14 cellular contexts compared by ENCODE assay signal in genomic region chr1:8082945-8083344, GRCh38. TPM values are rescaled to one million over a fixed set of nuclear protein-coding genes. Genes with fewer than 3 reads are reported as not detected.
DNase-seq lines count a peak whose midpoint lies in the region; ATAC-seq, FAIRE-seq and TF ChIP-seq lines count a peak whose summit lies in the region.
"Had no signal": no experiment of that assay in that cellular context is flagged by ENCODE, and none has a peak within 500 bp of the region (broad histone marks: within the 10 kb centered on the region; RNA-seq: fewer than 3 reads in every experiment).

No MANE protein-coding gene starts in this region.

- no TSS peak for BruUV-seq in IMR-90 (replicated peaks; lab: Mats Ljungman, UMichigan)

- H3K27ac ChIP-seq in IMR-90 (ENCODE audit: insufficient read depth, low read length): peak overlapping the region; percentile 48
- H3K27ac ChIP-seq in left lung: peak overlapping the region in 1 of 2 donors; percentile 44
- H3K27ac ChIP-seq in suprapubic skin: no peak overlapping the region
- H3K27ac ChIP-seq: dorsolateral prefrontal cortex, SJSA1 had no signal

- H3K4me3 Mint-ChIP-seq in effector memory CD8-positive, alpha-beta T cell: no peak overlapping the region

- DNase-seq in IMR-90: peak; percentile 84
- DNase-seq in choroid plexus epithelial cell (ENCODE audit: low read depth): peak; percentile 82
- no peak for DNase-seq in left lung
- peak; percentile 42 for DNase-seq in urothelium cell line (ENCODE audit: low spot score)
- DNase-seq in SIG-M5 treated with dmso at 0.1 percent for 504 hours (lab: John Stamatoyannopoulos, UW; ENCODE audit: unreplicated experiment): no peak
- no peak for DNase-seq in effector memory CD8-positive, alpha-beta T cell
- no peak for DNase-seq in suprapubic skin (ENCODE audit: low spot score in 2 of 2)
- DNase-seq: activated CD4-positive, alpha-beta T cell treated with anti-CD3 and anti-CD28 coated beads for 48 hours; dorsolateral prefrontal cortex; GOT3; Kasumi-1; NCI-H524; stimulated activated CD4-positive, alpha-beta T cell treated with anti-CD3 and anti-CD28 coated beads, Interleukin-2, amount 100 ng/mL, for 48 hours had no signal

- TF ChIP-seq EP300 in suprapubic skin (IDR thresholded peaks at IDR 0.05): no peak

- dilution Hi-C loops in IMR-90 (cut with HindIII; ENCODE audit: low sequenced_read_pairs, unreplicated experiment): no loop called here

- H2AFZ ChIP-seq in IMR-90 (replicated peaks; ENCODE audit: low read length, poor library complexity): no peak overlapping the region

- peak overlapping the region; percentile 94 for H2BK5ac ChIP-seq in IMR-90 (ENCODE audit: low read depth, low read length, poor library complexity, severe bottlenecking)

- peak overlapping the region; percentile 23; the same call in 1 of the 2 replicates for H2BK120ac ChIP-seq in IMR-90 (ENCODE audit: low read depth, low read length)

- peak overlapping the region; percentile 97; the same call in 1 of the 2 replicates for H3K4ac ChIP-seq in IMR-90 (ENCODE audit: low read depth, low read length)

- no peaks in the 10 kb centered on the region for H3K27me3 ChIP-seq in IMR-90 (ENCODE audit: control insufficient read depth, insufficient read depth, low read length)
- H3K27me3 ChIP-seq in left lung: no peaks in the 10 kb centered on the region
- H3K27me3 ChIP-seq in suprapubic skin: no peaks in the 10 kb centered on the region
- H3K27me3 ChIP-seq: dorsolateral prefrontal cortex, SJSA1 had no signal

- H3K9me3 ChIP-seq in IMR-90 (ENCODE audit: control insufficient read depth, insufficient read depth, low read length): no peaks in the 10 kb centered on the region
- no peaks in the 10 kb centered on the region for H3K9me3 ChIP-seq in left lung
- no peaks in the 10 kb centered on the region for H3K9me3 ChIP-seq in suprapubic skin
- H3K9me3 ChIP-seq: SJSA1 had no signal

- no peaks in the 10 kb centered on the region for H3K36me3 Mint-ChIP-seq in effector memory CD8-positive, alpha-beta T cell (ENCODE audit: insufficient read depth)

- H2AK5ac ChIP-seq in IMR-90 (ENCODE audit: low read depth, low read length): 0 out of 2 replicates have a peak overlapping the region, but pooled peaks have one; percentile 33

- H3K4me1 Mint-ChIP-seq in effector memory CD8-positive, alpha-beta T cell (ENCODE audit: low read depth in 2 of 2): no peaks in the 10 kb centered on the region

- no peak overlapping the region for H4K5ac ChIP-seq in IMR-90 (ENCODE audit: low read depth, low read length)

- WGBS in IMR-90 (ENCODE audit: extremely low coverage in 2 of 2, insufficient read length in 1 of 2), 2 experiments: no CpG with 5 or more reads among the region's 2 CpGs
- WGBS in suprapubic skin: 62% methylated on average over 2 of the region's 2 CpGs

- H3K56ac ChIP-seq in IMR-90 (ENCODE audit: extremely low read depth, insufficient read depth, low read length): no peak overlapping the region

- peak overlapping the region in 1 of 2 experiments; percentile 54; a peak in 2 of 4 replicates for H4K8ac ChIP-seq in IMR-90 (ENCODE audit: low read depth in 2 of 2, low read length in 2 of 2)

- intact Hi-C loops in IMR-90 (cut with micrococcal nuclease): no loop called here
- intact Hi-C loops in left lung (cut with DNase I): no loop called here

- no peak overlapping the region for H3K23ac ChIP-seq in IMR-90 (ENCODE audit: low read depth, low read length)

- no peaks in the 10 kb centered on the region for H4K20me1 ChIP-seq in IMR-90 (ENCODE audit: insufficient read depth, low read length)

- no peak for FAIRE-seq in urothelium cell line (lab: Jason Lieb, UNC)

- H2BK20ac ChIP-seq in IMR-90 (ENCODE audit: low read depth, low read length): no peak overlapping the region

- no peak overlapping the region; the same call in 1 of the 2 replicates for H3K9ac ChIP-seq in IMR-90 (ENCODE audit: low read depth, low read length)

- CTCF ChIA-PET in IMR-90 (lab: Yijun Ruan, JAX): interaction anchor here (0.6 to 1.3 kb wide), 4 partner anchors 14 to 231 kb away, joined by 3 to 4 read pairs (median 4); no protein-coding TSS in a partner anchor

- no peak overlapping the region for H3K14ac ChIP-seq in IMR-90 (replicated peaks; ENCODE audit: low read depth, low read length)

- H2BK15ac ChIP-seq in IMR-90 (ENCODE audit: low read depth, low read length): peak overlapping the region; percentile 95; the same call in 2 of the 3 replicates

- TF ChIP-seq RAD21 in IMR-90 (IDR thresholded peaks at IDR 0.05; ENCODE audit: low read length): no peak

- 0 out of 2 replicates have a peak overlapping the region, but pooled peaks have one; percentile 20 for H3K18ac ChIP-seq in IMR-90 (ENCODE audit: low read depth, low read length)

- no peaks in the 10 kb centered on the region for H3K36me3 ChIP-seq in IMR-90 (ENCODE audit: control insufficient read depth, insufficient read depth, low read length)
- H3K36me3 ChIP-seq in left lung: no peaks in the 10 kb centered on the region
- H3K36me3 ChIP-seq in suprapubic skin: no peaks in the 10 kb centered on the region
- H3K36me3 ChIP-seq: SJSA1 had no signal

- POLR2A ChIA-PET in IMR-90 (lab: Charles Lee; ENCODE audit: unreplicated experiment): interaction anchor here (0.6 kb wide), 3 partner anchors 10 to 30 kb away, joined by 3 to 8 read pairs (median 4); no protein-coding TSS in a partner anchor

- H3K27me3 Mint-ChIP-seq in effector memory CD8-positive, alpha-beta T cell: peaks cover 9 to 40% of the 10 kb centered on the region in 2 donors

- no peak overlapping the region for H2AK9ac ChIP-seq in IMR-90 (replicated peaks; ENCODE audit: low read depth, low read length, poor library complexity)

- ATAC-seq in IMR-90 (ENCODE audit: low read depth): peak; percentile 66
- ATAC-seq in left lung: peak; percentile 45
- ATAC-seq in effector memory CD8-positive, alpha-beta T cell (replicated peaks): no peak

- in situ Hi-C loops in IMR-90 (cut with MboI; ENCODE audit: low sequenced_read_pairs): no loop called here

- H3K9me1 ChIP-seq in IMR-90 (ENCODE audit: insufficient read depth, low read length): peaks cover 15% of the 10 kb centered on the region

- H3K27ac Mint-ChIP-seq in effector memory CD8-positive, alpha-beta T cell: no peak overlapping the region

- H3K9me3 Mint-ChIP-seq in effector memory CD8-positive, alpha-beta T cell: no peaks in the 10 kb centered on the region

- H3K4me3 ChIP-seq in IMR-90 (ENCODE audit: insufficient read depth, low read depth, low read length) (no peak overlapping the region), choroid plexus epithelial cell (ENCODE audit: low read depth, low read length) (no peak overlapping the region), left lung (no peak overlapping the region), suprapubic skin (no peak overlapping the region)
- H3K4me3 ChIP-seq: dorsolateral prefrontal cortex, SJSA1 had no signal

- no peak for TF ChIP-seq CTCF in IMR-90 (conservative IDR thresholded peaks at IDR 0.05; ENCODE audit: low read depth, low read length)
- TF ChIP-seq CTCF in choroid plexus epithelial cell (conservative IDR thresholded peaks at IDR 0.05; ENCODE audit: low read depth, low read length): no peak
- TF ChIP-seq CTCF in left lung (IDR thresholded peaks at IDR 0.05): no peak
- no peak for TF ChIP-seq CTCF in suprapubic skin (IDR thresholded peaks at IDR 0.05)

- peaks cover 0 to 4% of the 10 kb centered on the region in 2 experiments; a peak in 1 of 4 replicates for H3K79me1 ChIP-seq in IMR-90 (ENCODE audit: low read depth in 1 of 2, low read length in 2 of 2)

- TF ChIP-seq POLR2A in IMR-90 (IDR thresholded peaks at IDR 0.05; ENCODE audit: low read depth, low read length) (peak; percentile 22; the same call in 1 of the 2 replicates), suprapubic skin (IDR thresholded peaks at IDR 0.05) (no peak)

- H3K4me2 ChIP-seq in IMR-90 (ENCODE audit: low read depth, low read length): no peak overlapping the region

- H3K4me1 ChIP-seq in IMR-90 (ENCODE audit: control insufficient read depth, insufficient read depth, low read length) (peaks cover 21% of the 10 kb centered on the region), left lung (peaks cover 4 to 7% of the 10 kb centered on the region in 2 donors), suprapubic skin (peaks cover 16% of the 10 kb centered on the region)

- H4K91ac ChIP-seq in IMR-90 (ENCODE audit: insufficient read depth, low read depth, low read length): no peak overlapping the region; the same call in 1 of the 2 replicates

TF ChIP-seq in IMR-90, 13 proteins besides CTCF, POLR2A, EP300 and RAD21:
- TF ChIP-seq FOS (IDR thresholded peaks at IDR 0.05; ENCODE audit: low read depth, low read length): 0 out of 2 replicates have a peak, but pooled peaks have one; percentile 18
- TF ChIP-seq RFX5 (IDR thresholded peaks at IDR 0.05; ENCODE audit: low read depth, low read length): no peak
- no peak for TF ChIP-seq MAFK (IDR thresholded peaks at IDR 0.05; ENCODE audit: low read depth, low read length)
- no peak for TF ChIP-seq CHD1 (IDR thresholded peaks at IDR 0.05; ENCODE audit: low read depth, low read length)

RNA-seq across cellular contexts. Expression of gene ERRFI1, which starts 56.8 kb away (rescaled TPM):
- 101 and 106 TPM in 2 replicates for total RNA-seq in IMR-90 (2012; rRNA removed)
- 102 and 145 TPM in 2 replicates for polyA plus RNA-seq in IMR-90 (2012; rRNA removed)
- polyA plus RNA-seq in IMR-90 (2012; cell fraction: cytosol; rRNA removed): 66.7 and 88.3 TPM in 2 replicates
- 50.7 and 405 TPM in 2 replicates for polyA plus RNA-seq in IMR-90 (2012; cell fraction: nucleus; rRNA removed; ENCODE audit: low replicate concordance)
- total RNA-seq in left lung: 10 to 100 TPM; 60.8 to 63.0 TPM
- 100 to 1,000 TPM; 128 to 312 (median 262) TPM for total RNA-seq in suprapubic skin

Comparison
In these comparisons a context has a peak if more than half of its experiments do, and no peak if none do; other contexts are left out.
1. DNase-seq: peak in IMR-90 (single experiment), choroid plexus epithelial cell (single experiment) and urothelium cell line (single experiment); none in left lung (0 of 2), SIG-M5 treated with dmso at 0.1 percent for 504 hours (single experiment), effector memory CD8-positive, alpha-beta T cell (0 of 3) and suprapubic skin (0 of 2).